In genomic region chr14:68249534-68250517, GRCh38 we compare ENCODE assay signal across 8 cellular contexts.
DNase-seq lines count a peak whose midpoint lies in the region; ATAC-seq and TF ChIP-seq lines count a peak whose summit lies in the region.

No MANE protein-coding gene starts in this region.

- H3K4me1 Mint-ChIP-seq in CD4-positive, alpha-beta memory T cell = peaks cover 12 to 39% (median 25%) of the 10 kb centered on the region in 4 donors
- H3K4me1 Mint-ChIP-seq in neural progenitor cell = peaks cover 86% of the 10 kb centered on the region

- no peaks in the 10 kb centered on the region for H3K36me3 ChIP-seq in CD4-positive, alpha-beta memory T cell (ENCODE audit: insufficient read depth, low read length)
- H3K36me3 ChIP-seq in OCI-LY1 (ENCODE audit: insufficient read depth, low read length) = no peaks in the 10 kb centered on the region
- H3K36me3 ChIP-seq in neural progenitor cell = no peaks in the 10 kb centered on the region

- H3K4me3 ChIP-seq in CD4-positive, alpha-beta memory T cell (ENCODE audit: low read length in 2 of 2) = no peak overlapping the region
- H3K4me3 ChIP-seq in OCI-LY1 (ENCODE audit: low read depth, low read length, poor library complexity, severe bottlenecking) (no peak overlapping the region), neural progenitor cell (no peak overlapping the region)

- peak overlapping the region in 4 of 7 donors; percentile 19 to 85 (median 48) for H3K27ac Mint-ChIP-seq in CD4-positive, alpha-beta memory T cell
- peak overlapping the region; percentile 81 for H3K27ac Mint-ChIP-seq in neural progenitor cell

- H2AFZ ChIP-seq in OCI-LY1 (ENCODE audit: low read length) = no peak overlapping the region
- no peak overlapping the region for H2AFZ ChIP-seq in neural progenitor cell (replicated peaks)

- TF ChIP-seq CTCF in OCI-LY1 (IDR thresholded peaks at IDR 0.05; ENCODE audit: low read length) (no peak), neural progenitor cell (IDR thresholded peaks at IDR 0.05) (no peak)

- in situ Hi-C loops in ACHN (cut with HindIII; ENCODE audit: low pct_ligation_motif_present, low pct_unique_long_range_greater_than_20kb, low sequenced_read_pairs) = no loop called here

- H3F3A ChIP-seq in OCI-LY1 (ENCODE audit: insufficient read depth, low read length) = no peaks in the 10 kb centered on the region
- H3F3A ChIP-seq in neural progenitor cell (ENCODE audit: low read depth) = peaks cover 40% of the 10 kb centered on the region

- peaks cover 31% of the 10 kb centered on the region for H3K4me1 ChIP-seq in CD4-positive, alpha-beta memory T cell (ENCODE audit: insufficient read depth, low read length)
- H3K4me1 ChIP-seq in OCI-LY1 (ENCODE audit: insufficient read depth, low read length, severe bottlenecking) = peaks cover 79% of the 10 kb centered on the region
- peaks cover 73% of the 10 kb centered on the region for H3K4me1 ChIP-seq in neural progenitor cell

- H3K9me2 ChIP-seq in OCI-LY1 (ENCODE audit: low read depth, low read length) = no peaks in the 10 kb centered on the region

- no peak overlapping the region for H3K27ac ChIP-seq in CD4-positive, alpha-beta memory T cell (ENCODE audit: low read depth, low read length)
- peak overlapping the region; percentile 92 for H3K27ac ChIP-seq in OCI-LY1 (ENCODE audit: low read depth, low read length, poor library complexity, severe bottlenecking)
- no peak overlapping the region for H3K27ac ChIP-seq in neural progenitor cell

- no peaks in the 10 kb centered on the region for H3K27me3 ChIP-seq in CD4-positive, alpha-beta memory T cell (ENCODE audit: insufficient read depth, low read length)
- no peaks in the 10 kb centered on the region for H3K27me3 ChIP-seq in OCI-LY1 (ENCODE audit: insufficient read depth, low read length)
- H3K27me3 ChIP-seq in neural progenitor cell = no peaks in the 10 kb centered on the region

- ATAC-seq in HG02571 (IDR thresholded peaks at IDR 0.05; ENCODE audit: unreplicated experiment) (no peak), HG03045 (IDR thresholded peaks at IDR 0.05; ENCODE audit: unreplicated experiment) (no peak)

- DNase-seq in CD4-positive, alpha-beta memory T cell = no peak
- DNase-seq in dermis blood vessel endothelial cell (peak; percentile 49), neural progenitor cell (ENCODE audit: low spot score) (no peak), T-helper 9 cell (no peak), ACHN (no peak)

- H3K36me3 Mint-ChIP-seq in CD4-positive, alpha-beta memory T cell = no peaks in the 10 kb centered on the region
- H3K36me3 Mint-ChIP-seq in neural progenitor cell = no peaks in the 10 kb centered on the region

- no peaks in the 10 kb centered on the region for H3K27me3 Mint-ChIP-seq in CD4-positive, alpha-beta memory T cell
- H3K27me3 Mint-ChIP-seq in neural progenitor cell (ENCODE audit: insufficient read depth, low read depth) = no peaks in the 10 kb centered on the region

- CTCF ChIA-PET in CD4-positive, alpha-beta memory T cell (lab: Charles Lee; ENCODE audit: partially characterized antibody) = interaction anchor here (0.6 to 17.0 kb wide), 29 partner anchors 9 to 594 kb away, joined by 3 to 428 read pairs (median 5); partner anchors contain the start of gene ZFP36L1

- intact Hi-C loops in CD4-positive, alpha-beta memory T cell (cut with micrococcal nuclease) = loop anchor here (2.0 to 10.0 kb wide), 4 partner anchors 159 to 855 kb away; no protein-coding TSS in a partner anchor

- H4K20me1 ChIP-seq in OCI-LY1 (ENCODE audit: insufficient read depth, low read length) (no peaks in the 10 kb centered on the region), neural progenitor cell (ENCODE audit: low read depth) (no peaks in the 10 kb centered on the region)

- H3K79me2 ChIP-seq in OCI-LY1 (ENCODE audit: insufficient read depth, low read length) (no peaks in the 10 kb centered on the region), neural progenitor cell (ENCODE audit: low read depth) (no peaks in the 10 kb centered on the region)

- H3K9ac ChIP-seq in OCI-LY1 (ENCODE audit: low read length) = peak overlapping the region; percentile 61
- no peak overlapping the region for H3K9ac ChIP-seq in neural progenitor cell

- POLR2A ChIA-PET in CD4-positive, alpha-beta memory T cell (lab: Charles Lee; ENCODE audit: partially characterized antibody) = interaction anchor here (1.0 to 13.4 kb wide), 11 partner anchors 18 to 594 kb away, joined by 3 to 210 read pairs (median 8); partner anchors contain the start of gene ZFP36L1

- peak overlapping the region; percentile 54; the same call in 1 of the 2 replicates for H3K4me2 ChIP-seq in OCI-LY1 (ENCODE audit: low read length)
- no peak overlapping the region for H3K4me2 ChIP-seq in neural progenitor cell

- no peaks in the 10 kb centered on the region for H3K9me3 Mint-ChIP-seq in CD4-positive, alpha-beta memory T cell
- no peaks in the 10 kb centered on the region for H3K9me3 Mint-ChIP-seq in neural progenitor cell

- H3K9me3 ChIP-seq in CD4-positive, alpha-beta memory T cell (ENCODE audit: control insufficient read depth in 1 of 2, low read length in 2 of 2) = no peaks in the 10 kb centered on the region
- no peaks in the 10 kb centered on the region for H3K9me3 ChIP-seq in OCI-LY1 (ENCODE audit: low read length)
- H3K9me3 ChIP-seq in neural progenitor cell (ENCODE audit: low read depth) = no peaks in the 10 kb centered on the region

- no peak overlapping the region for H3K4me3 Mint-ChIP-seq in CD4-positive, alpha-beta memory T cell
- no peak overlapping the region for H3K4me3 Mint-ChIP-seq in neural progenitor cell
